ENCODE assay signal across 10 cellular contexts in genomic region chr3:54665201-54665600, GRCh38.
"Had no signal": no experiment of that assay in that cellular context is flagged by ENCODE, and none has a peak within 500 bp of the region (broad histone marks: within the 10 kb centered on the region; RNA-seq: fewer than 3 reads in every experiment).

No MANE protein-coding gene starts in this region.

- H3K9me3 Mint-ChIP-seq: H9 had no signal

- H3K9ac ChIP-seq: GM23248 had no signal

- H2AFZ ChIP-seq: GM23248, GM23338 had no signal

- FAIRE-seq: H1, H54 had no signal

- H3K36me3 ChIP-seq: HAP-1 had no signal

- H3K4me3 ChIP-seq: GM23248, GM23338, HAP-1 had no signal

- H3K4me2 ChIP-seq: GM23338 had no signal

- DNase-seq: GM23248, GOT3, H7, H9, HCEC 1CT, HFFc6 had no signal

- H3K4me1 ChIP-seq: HAP-1 had no signal

- H3K27ac ChIP-seq: GM23248 had no signal

- H3K4me3 Mint-ChIP-seq: GM23338, H9, HFFc6 had no signal

- H3K27ac Mint-ChIP-seq: GM23338, HFFc6 had no signal
